In genomic region chr19:21463449-21464105, GRCh38 we compare ENCODE assay signal across 8 cellular contexts. TPM values are rescaled to one million over a fixed set of nuclear protein-coding genes. Genes with fewer than 3 reads are reported as not detected.
DNase-seq lines count a peak whose midpoint lies in the region; ATAC-seq and TF ChIP-seq lines count a peak whose summit lies in the region.

No MANE protein-coding gene starts in this region.

- H3K4me3 Mint-ChIP-seq in WTC11, result peak overlapping the region; percentile 100

- peak overlapping the region; percentile 99 for H3K27ac Mint-ChIP-seq in WTC11

- BruUV-seq in OCI-LY7 (replicated peaks; lab: Mats Ljungman, UMichigan), result no TSS peak

- WGBS in esophagus muscularis mucosa, result 1% methylated on average over 12 of the region's 38 CpGs

- DNase-seq in CD1c-positive myeloid dendritic cell (ENCODE audit: extremely low spot score), result peak; percentile 7
- peak; percentile 85 for DNase-seq in WTC11 (ENCODE audit: low spot score)
- DNase-seq in esophagus muscularis mucosa (ENCODE audit: extremely low spot score), result no peak
- DNase-seq in OCI-LY7 (ENCODE audit: low spot score), result no peak
- DNase-seq in erythroblast (lab: John Stamatoyannopoulos, UW), result no peak
- no peak for DNase-seq in globus pallidus (ENCODE audit: low spot score)

- H3K36me3 Mint-ChIP-seq in WTC11, result peaks cover 22% of the 10 kb centered on the region

- peak; percentile 61 for ATAC-seq in HG03064 (IDR thresholded peaks at IDR 0.05; ENCODE audit: low read depth, unreplicated experiment)
- ATAC-seq in WTC11, result peak; percentile 99

- no peak overlapping the region for H3K4me2 ChIP-seq in OCI-LY7 (ENCODE audit: low read length)

- H3K9me3 Mint-ChIP-seq in WTC11, result peaks cover 17% of the 10 kb centered on the region

- no peaks in the 10 kb centered on the region for H3K36me3 ChIP-seq in esophagus muscularis mucosa
- H3K36me3 ChIP-seq in neutrophil, result no peaks in the 10 kb centered on the region
- H3K36me3 ChIP-seq in OCI-LY7 (ENCODE audit: insufficient read depth, low read length), result no peaks in the 10 kb centered on the region

- H3K4me3 ChIP-seq in esophagus muscularis mucosa, result peak overlapping the region in 3 of 4 donors; percentile 3 to 12 (median 8)
- H3K4me3 ChIP-seq in neutrophil (ENCODE audit: low read depth in 1 of 2, low read length in 1 of 2), result peak overlapping the region; percentile 56 to 59
- H3K4me3 ChIP-seq in OCI-LY7 (ENCODE audit: low read depth, low read length, poor library complexity, severe bottlenecking), result no peak overlapping the region

- H3K4me1 ChIP-seq in esophagus muscularis mucosa (peaks cover 0 to 6% (median 0%) of the 10 kb centered on the region in 4 donors), neutrophil (ENCODE audit: control insufficient read depth in 1 of 2, insufficient read depth in 1 of 2, low read depth in 1 of 2, low read length in 1 of 2) (peaks cover 9 to 10% of the 10 kb centered on the region in 2 experiments), OCI-LY7 (ENCODE audit: insufficient read depth, low read length, poor library complexity, severe bottlenecking) (no peaks in the 10 kb centered on the region)

- POLR2A ChIA-PET in WTC11 (lab: Charles Lee), result interaction anchor here (0.7 to 1.9 kb wide), 9 partner anchors 11 to 843 kb away, joined by 3 to 17 read pairs (median 4); partner anchors contain the start of genes ZNF100, ZNF429, ZNF493 and ZNF708
- POLR2A ChIA-PET in OCI-LY7 (lab: Charles Lee), result interaction anchor here (0.7 to 0.9 kb wide), 2 partner anchors 11 to 1226 kb away, joined by 3 to 4 read pairs; no protein-coding TSS in a partner anchor

- peaks cover 8% of the 10 kb centered on the region for H3K27me3 Mint-ChIP-seq in WTC11 (ENCODE audit: low read depth)

- H3K27me3 ChIP-seq in esophagus muscularis mucosa, result peaks cover 0 to 20% (median 4%) of the 10 kb centered on the region in 4 donors
- H3K27me3 ChIP-seq in neutrophil, result no peaks in the 10 kb centered on the region

- no peaks in the 10 kb centered on the region for H4K20me1 ChIP-seq in OCI-LY7 (ENCODE audit: insufficient read depth, low read length)

- intact Hi-C loops in esophagus muscularis mucosa (cut with DNase I), result no loop called here
- intact Hi-C loops in OCI-LY7 (cut with micrococcal nuclease; ENCODE audit: unreplicated experiment), result no loop called here

- no peak overlapping the region for H2AFZ ChIP-seq in OCI-LY7 (ENCODE audit: low read length)

- H3K9me2 ChIP-seq in OCI-LY7 (ENCODE audit: insufficient read depth, low read length), result no peaks in the 10 kb centered on the region

- peaks cover 9% of the 10 kb centered on the region; the same call in 1 of the 2 replicates for H3K4me1 Mint-ChIP-seq in WTC11

- TF ChIP-seq POLR2A in esophagus muscularis mucosa (IDR thresholded peaks at IDR 0.05; ENCODE audit: low read depth), result no peak
- no peak for TF ChIP-seq POLR2A in erythroblast (IDR thresholded peaks at IDR 0.05; ENCODE audit: low read length)

- TF ChIP-seq EP300 in esophagus muscularis mucosa (IDR thresholded peaks at IDR 0.05), result no peak

- H3K27ac ChIP-seq in esophagus muscularis mucosa (replicated peaks in 1 of 4), result no peak overlapping the region
- no peak overlapping the region for H3K27ac ChIP-seq in neutrophil
- H3K27ac ChIP-seq in OCI-LY7 (ENCODE audit: low read depth, low read length, poor library complexity, severe bottlenecking), result no peak overlapping the region

- TF ChIP-seq CTCF in WTC11 (IDR thresholded peaks at IDR 0.05), result no peak
- TF ChIP-seq CTCF in esophagus muscularis mucosa (IDR thresholded peaks at IDR 0.05), result no peak
- TF ChIP-seq CTCF in neutrophil (IDR thresholded peaks at IDR 0.05), result no peak
- no peak for TF ChIP-seq CTCF in OCI-LY7 (conservative IDR thresholded peaks at IDR 0.05; ENCODE audit: low read length)

- H3K9me3 ChIP-seq in esophagus muscularis mucosa (peaks cover 0 to 15% (median 0%) of the 10 kb centered on the region in 4 donors), neutrophil (no peaks in the 10 kb centered on the region), OCI-LY7 (ENCODE audit: low read length) (no peaks in the 10 kb centered on the region)

- CTCF ChIA-PET in WTC11 (lab: Charles Lee), result interaction anchor here (0.5 to 2.5 kb wide), 4 partner anchors 11 to 156 kb away, joined by 3 to 18 read pairs (median 4); no protein-coding TSS in a partner anchor
- CTCF ChIA-PET in OCI-LY7 (lab: Charles Lee; ENCODE audit: unreplicated experiment), result no interaction called here

- H3K79me2 ChIP-seq in OCI-LY7 (ENCODE audit: insufficient read depth, low read depth, low read length), result no peaks in the 10 kb centered on the region

TF ChIP-seq in WTC11, 78 proteins besides CTCF, POLR2A, EP300 and RAD21:
- TF ChIP-seq JAZF1 (CRISPR knock-in tag; IDR thresholded peaks at IDR 0.05) (no peak), NFYB (CRISPR knock-in tag; conservative IDR thresholded peaks at IDR 0.05; ENCODE audit: low read depth) (no peak), IRF2 (CRISPR knock-in tag; IDR thresholded peaks at IDR 0.05; ENCODE audit: borderline replicate concordance, low read depth) (no peak), NFATC4 (CRISPR knock-in tag; IDR thresholded peaks at IDR 0.05) (no peak), SMAD3 (CRISPR knock-in tag; IDR thresholded peaks at IDR 0.05; ENCODE audit: borderline replicate concordance) (no peak), ZNF423 (CRISPR knock-in tag; IDR thresholded peaks at IDR 0.05) (no peak), ZNF138 (CRISPR knock-in tag; conservative IDR thresholded peaks at IDR 0.05) (no peak), RELA (CRISPR knock-in tag; IDR thresholded peaks at IDR 0.05; ENCODE audit: borderline replicate concordance) (no peak)
- TF ChIP-seq, protein P1, sequence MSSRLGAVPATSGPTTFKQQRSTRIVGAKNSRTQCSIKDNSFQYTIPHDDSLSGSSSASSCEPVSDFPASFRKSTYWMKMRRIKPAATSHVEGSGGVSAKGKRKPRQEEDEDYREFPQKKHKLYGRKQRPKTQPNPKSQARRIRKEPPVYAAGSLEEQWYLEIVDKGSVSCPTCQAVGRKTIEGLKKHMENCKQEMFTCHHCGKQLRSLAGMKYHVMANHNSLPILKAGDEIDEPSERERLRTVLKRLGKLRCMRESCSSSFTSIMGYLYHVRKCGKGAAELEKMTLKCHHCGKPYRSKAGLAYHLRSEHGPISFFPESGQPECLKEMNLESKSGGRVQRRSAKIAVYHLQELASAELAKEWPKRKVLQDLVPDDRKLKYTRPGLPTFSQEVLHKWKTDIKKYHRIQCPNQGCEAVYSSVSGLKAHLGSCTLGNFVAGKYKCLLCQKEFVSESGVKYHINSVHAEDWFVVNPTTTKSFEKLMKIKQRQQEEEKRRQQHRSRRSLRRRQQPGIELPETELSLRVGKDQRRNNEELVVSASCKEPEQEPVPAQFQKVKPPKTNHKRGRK (CRISPR knock-in tag; IDR thresholded peaks at IDR 0.05; ENCODE audit: borderline replicate concordance), result no peak
- TF ChIP-seq, protein P2, sequence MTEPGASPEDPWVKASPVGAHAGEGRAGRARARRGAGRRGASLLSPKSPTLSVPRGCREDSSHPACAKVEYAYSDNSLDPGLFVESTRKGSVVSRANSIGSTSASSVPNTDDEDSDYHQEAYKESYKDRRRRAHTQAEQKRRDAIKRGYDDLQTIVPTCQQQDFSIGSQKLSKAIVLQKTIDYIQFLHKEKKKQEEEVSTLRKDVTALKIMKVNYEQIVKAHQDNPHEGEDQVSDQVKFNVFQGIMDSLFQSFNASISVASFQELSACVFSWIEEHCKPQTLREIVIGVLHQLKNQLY (CRISPR knock-in tag; IDR thresholded peaks at IDR 0.05), result no peak
- TF ChIP-seq, protein P3, sequence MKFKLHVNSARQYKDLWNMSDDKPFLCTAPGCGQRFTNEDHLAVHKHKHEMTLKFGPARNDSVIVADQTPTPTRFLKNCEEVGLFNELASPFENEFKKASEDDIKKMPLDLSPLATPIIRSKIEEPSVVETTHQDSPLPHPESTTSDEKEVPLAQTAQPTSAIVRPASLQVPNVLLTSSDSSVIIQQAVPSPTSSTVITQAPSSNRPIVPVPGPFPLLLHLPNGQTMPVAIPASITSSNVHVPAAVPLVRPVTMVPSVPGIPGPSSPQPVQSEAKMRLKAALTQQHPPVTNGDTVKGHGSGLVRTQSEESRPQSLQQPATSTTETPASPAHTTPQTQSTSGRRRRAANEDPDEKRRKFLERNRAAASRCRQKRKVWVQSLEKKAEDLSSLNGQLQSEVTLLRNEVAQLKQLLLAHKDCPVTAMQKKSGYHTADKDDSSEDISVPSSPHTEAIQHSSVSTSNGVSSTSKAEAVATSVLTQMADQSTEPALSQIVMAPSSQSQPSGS (CRISPR knock-in tag; IDR thresholded peaks at IDR 0.05; ENCODE audit: borderline replicate concordance, low read depth), result no peak
- TF ChIP-seq, protein P4, sequence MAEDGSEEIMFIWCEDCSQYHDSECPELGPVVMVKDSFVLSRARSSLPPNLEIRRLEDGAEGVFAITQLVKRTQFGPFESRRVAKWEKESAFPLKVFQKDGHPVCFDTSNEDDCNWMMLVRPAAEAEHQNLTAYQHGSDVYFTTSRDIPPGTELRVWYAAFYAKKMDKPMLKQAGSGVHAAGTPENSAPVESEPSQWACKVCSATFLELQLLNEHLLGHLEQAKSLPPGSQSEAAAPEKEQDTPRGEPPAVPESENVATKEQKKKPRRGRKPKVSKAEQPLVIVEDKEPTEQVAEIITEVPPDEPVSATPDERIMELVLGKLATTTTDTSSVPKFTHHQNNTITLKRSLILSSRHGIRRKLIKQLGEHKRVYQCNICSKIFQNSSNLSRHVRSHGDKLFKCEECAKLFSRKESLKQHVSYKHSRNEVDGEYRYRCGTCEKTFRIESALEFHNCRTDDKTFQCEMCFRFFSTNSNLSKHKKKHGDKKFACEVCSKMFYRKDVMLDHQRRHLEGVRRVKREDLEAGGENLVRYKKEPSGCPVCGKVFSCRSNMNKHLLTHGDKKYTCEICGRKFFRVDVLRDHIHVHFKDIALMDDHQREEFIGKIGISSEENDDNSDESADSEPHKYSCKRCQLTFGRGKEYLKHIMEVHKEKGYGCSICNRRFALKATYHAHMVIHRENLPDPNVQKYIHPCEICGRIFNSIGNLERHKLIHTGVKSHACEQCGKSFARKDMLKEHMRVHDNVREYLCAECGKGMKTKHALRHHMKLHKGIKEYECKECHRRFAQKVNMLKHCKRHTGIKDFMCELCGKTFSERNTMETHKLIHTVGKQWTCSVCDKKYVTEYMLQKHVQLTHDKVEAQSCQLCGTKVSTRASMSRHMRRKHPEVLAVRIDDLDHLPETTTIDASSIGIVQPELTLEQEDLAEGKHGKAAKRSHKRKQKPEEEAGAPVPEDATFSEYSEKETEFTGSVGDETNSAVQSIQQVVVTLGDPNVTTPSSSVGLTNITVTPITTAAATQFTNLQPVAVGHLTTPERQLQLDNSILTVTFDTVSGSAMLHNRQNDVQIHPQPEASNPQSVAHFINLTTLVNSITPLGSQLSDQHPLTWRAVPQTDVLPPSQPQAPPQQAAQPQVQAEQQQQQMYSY (CRISPR knock-in tag; IDR thresholded peaks at IDR 0.05), result no peak
TF ChIP-seq in WTC11: peak in this region for 0.

RNA-seq across cellular contexts. Expression of gene ZNF429, which starts 41.8 kb away (rescaled TPM):
- total RNA-seq in WTC11 (2021) (7.7 to 9.2 TPM (median 9.1 TPM) in 3 replicates), esophagus muscularis mucosa (10 to 100 TPM in 2 of 4 donors, 1 to 10 TPM in 2; 7.8 to 15.0 (median 11.4) TPM), OCI-LY7 (2022) (24.6 and 30.7 TPM in 2 replicates)
- 12.8 and 19.8 TPM in 2 replicates for total RNA-seq in OCI-LY7 (2014; rRNA removed; shearing (Covaris generic))

Comparison
In these comparisons a context has a peak if more than half of its experiments do, and no peak if none do; other contexts are left out.
1. DNase-seq: peak in CD1c-positive myeloid dendritic cell (single experiment) and WTC11 (single experiment); none in esophagus muscularis mucosa (single experiment), OCI-LY7 (single experiment), erythroblast (0 of 2) and globus pallidus (single experiment).